ENCODE assay signal across 13 cellular contexts in genomic region chrX:40504801-40505605, GRCh38.
DNase-seq lines count a peak whose midpoint lies in the region; ATAC-seq, FAIRE-seq and TF ChIP-seq lines count a peak whose summit lies in the region.
"Had no signal": no experiment of that assay in that cellular context is flagged by ENCODE, and none has a peak within 500 bp of the region (broad histone marks: within the 10 kb centered on the region; RNA-seq: fewer than 3 reads in every experiment).

No MANE protein-coding gene starts in this region.

- peak; percentile 88 for FAIRE-seq in astrocyte (lab: Jason Lieb, UNC)

- no peaks in the 10 kb centered on the region for H3K27me3 ChIP-seq in astrocyte (ENCODE audit: insufficient read depth, low read length)

- H3K4me1 Mint-ChIP-seq in astrocyte (ENCODE audit: low read depth, unreplicated experiment): peaks cover 20% of the 10 kb centered on the region
- no peaks in the 10 kb centered on the region for H3K4me1 Mint-ChIP-seq in stimulated activated memory B cell treated with anti-CD40 and anti-IgM and Interleukin-4, amounts not matched to agents 10 μg/mL and 1 μg/mL and 100 μg/mL, for 72 hours

- no peaks in the 10 kb centered on the region for H3K36me3 ChIP-seq in astrocyte (ENCODE audit: insufficient read depth, low read length)
- H3K36me3 ChIP-seq: BLaER1, spleen had no signal

- H3K27me3 Mint-ChIP-seq in astrocyte (ENCODE audit: low read depth, unreplicated experiment): peaks cover 3% of the 10 kb centered on the region
- peaks cover 18% of the 10 kb centered on the region for H3K27me3 Mint-ChIP-seq in stimulated activated memory B cell treated with anti-CD40 and anti-IgM and Interleukin-4, amounts not matched to agents 10 μg/mL and 1 μg/mL and 100 μg/mL, for 72 hours

- peak overlapping the region; percentile 65 for H3K27ac ChIP-seq in astrocyte (ENCODE audit: low read depth, low read length)
- H3K27ac ChIP-seq: BLaER1, spleen had no signal

- peak overlapping the region; percentile 53 for H3K4me2 ChIP-seq in astrocyte (ENCODE audit: low read length)
- H3K4me2 ChIP-seq: BLaER1 had no signal

- H3K79me2 ChIP-seq in astrocyte (ENCODE audit: insufficient read depth, low read length): no peaks in the 10 kb centered on the region

- no peaks in the 10 kb centered on the region for H3K36me3 Mint-ChIP-seq in astrocyte (ENCODE audit: low read depth, unreplicated experiment)
- no peaks in the 10 kb centered on the region for H3K36me3 Mint-ChIP-seq in stimulated activated memory B cell treated with anti-CD40 and anti-IgM and Interleukin-4, amounts not matched to agents 10 μg/mL and 1 μg/mL and 100 μg/mL, for 72 hours

- no peaks in the 10 kb centered on the region for H3K9me3 ChIP-seq in astrocyte (ENCODE audit: insufficient read depth, low read depth, low read length)
- H3K9me3 ChIP-seq: BLaER1, spleen had no signal

- DNase-seq in AG08395 (ENCODE audit: low spot score) (peak; percentile 76), HK-2 (ENCODE audit: unreplicated experiment) (peak; percentile 64), astrocyte (ENCODE audit: low read depth) (peak; percentile 93), iPS DF 19.7 (ENCODE audit: low read depth, low spot score) (peak; percentile 23), LoVo (ENCODE audit: low spot score) (no peak), NCI-H510A (lab: John Stamatoyannopoulos, UW) (no peak)
- DNase-seq: activated effector memory CD4-positive, alpha-beta T cell treated with anti-CD3 and anti-CD28 coated beads, Interleukin-2, amount 50 U/mL, for 16 hours; dermis blood vessel endothelial cell; NCI-H2107; spleen had no signal

- peaks cover 4% of the 10 kb centered on the region for H3K9me3 Mint-ChIP-seq in astrocyte (ENCODE audit: unreplicated experiment)
- H3K9me3 Mint-ChIP-seq in stimulated activated memory B cell treated with anti-CD40 and anti-IgM and Interleukin-4, amounts not matched to agents 10 μg/mL and 1 μg/mL and 100 μg/mL, for 72 hours: no peaks in the 10 kb centered on the region

- peak overlapping the region; percentile 97 for H3K27ac Mint-ChIP-seq in astrocyte (ENCODE audit: unreplicated experiment)
- H3K27ac Mint-ChIP-seq in stimulated activated memory B cell treated with anti-CD40 and anti-IgM and Interleukin-4, amounts not matched to agents 10 μg/mL and 1 μg/mL and 100 μg/mL, for 72 hours: no peak overlapping the region

- peak overlapping the region; percentile 0 for H2AFZ ChIP-seq in astrocyte (ENCODE audit: low read depth, low read length)

- ATAC-seq in stimulated activated memory B cell treated with anti-CD40 and anti-IgM and Interleukin-4, amounts not matched to agents 10 μg/mL and 1 μg/mL and 100 μg/mL, for 72 hours: no peak
- ATAC-seq in GM19395 (IDR thresholded peaks at IDR 0.05; ENCODE audit: unreplicated experiment): no peak

- H3K4me3 Mint-ChIP-seq in astrocyte (ENCODE audit: unreplicated experiment): no peak overlapping the region
- no peak overlapping the region for H3K4me3 Mint-ChIP-seq in stimulated activated memory B cell treated with anti-CD40 and anti-IgM and Interleukin-4, amounts not matched to agents 10 μg/mL and 1 μg/mL and 100 μg/mL, for 72 hours

- peaks cover 23% of the 10 kb centered on the region for H3K4me1 ChIP-seq in astrocyte (ENCODE audit: insufficient read depth, low read length)
- H3K4me1 ChIP-seq: spleen had no signal

- H3K4me3 ChIP-seq in astrocyte (ENCODE audit: insufficient read depth, low read depth, low read length): no peak overlapping the region
- H3K4me3 ChIP-seq: BLaER1, spleen had no signal

- H3K9ac ChIP-seq in astrocyte (ENCODE audit: low read length): peak overlapping the region; percentile 44
- H3K9ac ChIP-seq: BLaER1 had no signal

- no peak for TF ChIP-seq CTCF in astrocyte (IDR thresholded peaks at IDR 0.05; ENCODE audit: insufficient read depth, low read depth, low read length)

- H4K20me1 ChIP-seq in astrocyte (ENCODE audit: insufficient read depth, low read length): no peaks in the 10 kb centered on the region
- H4K20me1 ChIP-seq: BLaER1 had no signal

Comparison
In these comparisons a context has a peak if more than half of its experiments do, and no peak if none do; other contexts are left out.
1. DNase-seq: peak in AG08395 (single experiment), HK-2 (single experiment), astrocyte (single experiment) and iPS DF 19.7 (single experiment); none in LoVo (single experiment) and NCI-H510A (single experiment).